1 cellular context compared by ENCODE assay signal in the genomic region with DNA sequence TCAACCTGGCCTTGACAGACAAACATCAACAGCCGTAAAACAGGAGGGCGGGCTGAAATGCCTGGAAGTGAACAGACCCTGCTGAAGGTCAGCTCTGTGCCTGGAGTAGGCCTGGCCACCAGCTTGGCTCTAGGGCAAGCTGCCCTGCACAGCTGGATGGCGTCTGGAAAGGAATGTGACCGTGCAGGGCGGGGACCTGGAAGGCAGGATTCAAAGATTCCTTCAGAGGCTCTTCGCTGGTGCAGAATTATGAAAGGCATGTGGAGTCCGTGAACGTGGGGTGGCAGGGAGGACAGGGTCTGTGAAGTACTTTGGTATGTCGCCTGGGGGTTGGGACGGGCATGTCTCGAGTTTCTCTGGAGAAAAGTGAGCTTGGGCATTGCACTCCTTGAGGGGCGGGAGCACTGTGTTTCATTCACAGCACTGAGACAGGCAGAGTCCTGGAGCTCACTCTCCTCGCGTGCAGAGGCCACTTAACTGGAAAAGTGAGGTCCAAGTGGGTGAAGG.
TF ChIP-seq lines count a peak whose summit lies in the region.

No MANE protein-coding gene starts in this region.

TF ChIP-seq in SK-N-SH, 30 proteins besides CTCF, POLR2A, EP300 and RAD21 (continued from another document):
- TF ChIP-seq, protein P1, sequence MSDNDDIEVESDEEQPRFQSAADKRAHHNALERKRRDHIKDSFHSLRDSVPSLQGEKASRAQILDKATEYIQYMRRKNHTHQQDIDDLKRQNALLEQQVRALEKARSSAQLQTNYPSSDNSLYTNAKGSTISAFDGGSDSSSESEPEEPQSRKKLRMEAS (IDR thresholded peaks at IDR 0.05; ENCODE audit: low read depth), result peak; percentile 29; the same call in 1 of the 2 replicates
- TF ChIP-seq CHD2 (IDR thresholded peaks at IDR 0.05; ENCODE audit: low read length, partially characterized antibody), result no peak
